In genomic region chr3:184133840-184134745, GRCh38 we compare ENCODE assay signal across 8 cellular contexts. TPM values are rescaled to one million over a fixed set of nuclear protein-coding genes. Genes with fewer than 3 reads are reported as not detected.
DNase-seq lines count a peak whose midpoint lies in the region; ATAC-seq and TF ChIP-seq lines count a peak whose summit lies in the region.

No MANE protein-coding gene starts in this region.

- in situ Hi-C loops in brain microvascular endothelial cell (cut with HindIII; ENCODE audit: low pct_ligation_motif_present, low sequenced_read_pairs), result no loop called here

- H3K9ac ChIP-seq in rectal smooth muscle tissue (ENCODE audit: low read length), result peak overlapping the region; percentile 87

- no peaks in the 10 kb centered on the region for H3K36me3 Mint-ChIP-seq in T-helper 17 cell (ENCODE audit: low read depth)

- H3K36me3 ChIP-seq in brain microvascular endothelial cell (replicated peaks), result peaks cover 3% of the 10 kb centered on the region
- H3K36me3 ChIP-seq in rectal smooth muscle tissue (ENCODE audit: control insufficient read depth, insufficient read depth, low read length), result no peaks in the 10 kb centered on the region

- H3K27me3 Mint-ChIP-seq in T-helper 17 cell, result no peaks in the 10 kb centered on the region

- H3K9me3 ChIP-seq in T-helper 17 cell (ENCODE audit: control insufficient read depth, low read length, poor library complexity, severe bottlenecking), result no peaks in the 10 kb centered on the region

- ATAC-seq in GM21390 (IDR thresholded peaks at IDR 0.05; ENCODE audit: unreplicated experiment), result peak; percentile 42
- ATAC-seq in T-helper 17 cell, result peak; percentile 13
- ATAC-seq in GM21360 (IDR thresholded peaks at IDR 0.05; ENCODE audit: unreplicated experiment), result no peak

- H3K27me3 ChIP-seq in brain microvascular endothelial cell (replicated peaks) (no peaks in the 10 kb centered on the region), rectal smooth muscle tissue (ENCODE audit: control insufficient read depth, insufficient read depth, low read length) (no peaks in the 10 kb centered on the region)

- peaks cover 33% of the 10 kb centered on the region for H3K4me1 Mint-ChIP-seq in T-helper 17 cell

- peaks cover 6% of the 10 kb centered on the region for H3K4me1 ChIP-seq in rectal smooth muscle tissue (ENCODE audit: control insufficient read depth, insufficient read depth, low read length)

- peak; percentile 6 to 89 (median 74) for DNase-seq in C1 segment of cervical spinal cord (lab: John Stamatoyannopoulos, UW)
- peak; percentile 94 for DNase-seq in NCI-H146 (lab: John Stamatoyannopoulos, UW)
- DNase-seq in T-helper 17 cell, result peak in 2 of 3 donors; percentile 16 to 23
- peak; percentile 73 for DNase-seq in brain microvascular endothelial cell
- peak; percentile 75 for DNase-seq in iPS DF 19.7 (ENCODE audit: low read depth, low spot score)

- no peak for TF ChIP-seq CTCF in brain microvascular endothelial cell (IDR thresholded peaks at IDR 0.05; ENCODE audit: low read depth, low read length, missing control alignments)

- peak overlapping the region; percentile 99 for H3K4me3 Mint-ChIP-seq in T-helper 17 cell

- H3K4me3 ChIP-seq in brain microvascular endothelial cell (ENCODE audit: low read depth, low read length) (peak overlapping the region; percentile 96), rectal smooth muscle tissue (ENCODE audit: low read length) (peak overlapping the region; percentile 88)

- H3K27ac Mint-ChIP-seq in T-helper 17 cell, result peak overlapping the region; percentile 96

- H3K27ac ChIP-seq in brain microvascular endothelial cell (peak overlapping the region; percentile 79), rectal smooth muscle tissue (ENCODE audit: low read depth, low read length) (peak overlapping the region; percentile 86)

RNA-seq across cellular contexts. Expression of gene EIF2B5, which starts 1.1 kb away (rescaled TPM):
- total RNA-seq in T-helper 17 cell, result 10 to 100 TPM; 49.5 to 53.8 TPM

RNA-seq across cellular contexts. Expression of gene DVL3, which starts 21.1 kb away (rescaled TPM):
- total RNA-seq in T-helper 17 cell, result 10 to 100 TPM; 31.5 to 42.9 TPM

RNA-seq across cellular contexts. Expression of gene HTR3E, which starts 37.2 kb away (rescaled TPM):
- not detected for total RNA-seq in T-helper 17 cell

RNA-seq across cellular contexts. Expression of gene AP2M1, which starts 40.6 kb away (rescaled TPM):
- total RNA-seq in T-helper 17 cell, result 100 to 1,000 TPM; 120 to 164 TPM

RNA-seq across cellular contexts. Expression of gene ABCF3, which starts 51.9 kb away (rescaled TPM):
- total RNA-seq in T-helper 17 cell, result 100 to 1,000 TPM; 118 to 120 TPM

Comparison
In these comparisons a context has a peak if more than half of its experiments do, and no peak if none do; other contexts are left out.
1. DNase-seq: peak in every context shown above with its lines; median percentile 94 in NCI-H146; 75 in iPS DF 19.7; 74 in C1 segment of cervical spinal cord; 73 in brain microvascular endothelial cell; 20 in T-helper 17 cell.